1 cellular context compared by ENCODE assay signal in genomic region chr15:85407421-85408269, GRCh38.
TF ChIP-seq lines count a peak whose summit lies in the region.

No MANE protein-coding gene starts in this region.

TF ChIP-seq in GM12878, 131 proteins besides CTCF, POLR2A, EP300 and RAD21 (continued from another document):
- TF ChIP-seq MEF2A (IDR thresholded peaks at IDR 0.05; ENCODE audit: insufficient read depth, low read depth, low read length) (peak; percentile 91), CBFB (IDR thresholded peaks at IDR 0.05; ENCODE audit: low read depth) (peak; percentile 88), EED (IDR thresholded peaks at IDR 0.05; ENCODE audit: low read depth) (peak; percentile 86), CBX5 (IDR thresholded peaks at IDR 0.05; ENCODE audit: low read depth) (0 out of 2 replicates have a peak, but pooled peaks have one; percentile 37), MTA3 (IDR thresholded peaks at IDR 0.05; ENCODE audit: borderline replicate concordance, low read length) (peak; percentile 89; the same call in 1 of the 2 replicates), SUPT20H (IDR thresholded peaks at IDR 0.05; ENCODE audit: borderline replicate concordance, control insufficient read depth, low read depth, low read length) (no peak), MYC (IDR thresholded peaks at IDR 0.05; ENCODE audit: insufficient read depth, insufficient read length, insufficient replicate concordance, low read length, severe bottlenecking) (no peak), ETV6 (conservative IDR thresholded peaks at IDR 0.05 in 1 of 2, IDR thresholded peaks at IDR 0.05 in 1 of 2; ENCODE audit: borderline replicate concordance in 1 of 2, low read depth in 1 of 2) (peak in 1 of 2 experiments; percentile 98; a peak in 2 of 4 replicates), TCF12 (IDR thresholded peaks at IDR 0.05; ENCODE audit: low read depth, low read length) (0 out of 2 replicates have a peak, but pooled peaks have one; percentile 5), IKZF2 (IDR thresholded peaks at IDR 0.05) (peak; percentile 66 to 71; a peak in 3 of 4 replicates), CREM (IDR thresholded peaks at IDR 0.05; ENCODE audit: low read depth) (peak; percentile 52; the same call in 1 of the 2 replicates), RUNX3 (IDR thresholded peaks at IDR 0.05; ENCODE audit: low read length) (peak; percentile 92), FOXM1 (IDR thresholded peaks at IDR 0.05; ENCODE audit: low read depth, low read length) (peak; percentile 84; the same call in 1 of the 2 replicates), SP1 (IDR thresholded peaks at IDR 0.05; ENCODE audit: low read depth, low read length) (no peak), ZBED1 (IDR thresholded peaks at IDR 0.05; ENCODE audit: borderline replicate concordance) (peak; percentile 75; the same call in 1 of the 2 replicates), MEF2B (IDR thresholded peaks at IDR 0.05; ENCODE audit: partially characterized antibody, poor library complexity, severe bottlenecking) (peak; percentile 93), IRF4 (IDR thresholded peaks at IDR 0.05; ENCODE audit: low read depth, low read length) (peak; percentile 66), NR2F1 (conservative IDR thresholded peaks at IDR 0.05) (0 out of 2 replicates have a peak, but pooled peaks have one; percentile 35), GABPA (IDR thresholded peaks at IDR 0.05; ENCODE audit: low read depth) (peak; percentile 59; the same call in 1 of the 2 replicates), ZBTB33 (IDR thresholded peaks at IDR 0.05) (no peak), MTA2 (IDR thresholded peaks at IDR 0.05; ENCODE audit: low read depth) (no peak), EGR1 (IDR thresholded peaks at IDR 0.05; ENCODE audit: borderline replicate concordance in 1 of 2, low read depth in 2 of 2, low read length in 2 of 2) (no peak), ATF7 (IDR thresholded peaks at IDR 0.05; ENCODE audit: low read depth) (peak; percentile 94), POU2F2 (IDR thresholded peaks at IDR 0.05; ENCODE audit: borderline replicate concordance, low read depth, low read length) (no peak), FOXK2 (IDR thresholded peaks at IDR 0.05) (no peak), BCL3 (IDR thresholded peaks at IDR 0.05; ENCODE audit: borderline replicate concordance, insufficient read depth, low read depth, low read length, poor library complexity, severe bottlenecking) (peak; percentile 30), CEBPB (IDR thresholded peaks at IDR 0.05; ENCODE audit: borderline replicate concordance in 1 of 2, low read depth in 2 of 2, low read length in 2 of 2) (peak in 1 of 2 experiments; percentile 72; a peak in 1 of 4 replicates), ZBTB11 (CRISPR knock-in tag; IDR thresholded peaks at IDR 0.05) (no peak), MYB (IDR thresholded peaks at IDR 0.05; ENCODE audit: borderline replicate concordance, low read depth, low read length) (no peak), BHLHE40 (IDR thresholded peaks at IDR 0.05; ENCODE audit: borderline replicate concordance in 1 of 2, low read depth in 2 of 2, low read length in 1 of 2) (peak in 1 of 2 experiments; percentile 26; a peak in 1 of 4 replicates), ATF2 (IDR thresholded peaks at IDR 0.05; ENCODE audit: low read length) (peak; percentile 94), CHD4 (IDR thresholded peaks at IDR 0.05) (no peak), PML (IDR thresholded peaks at IDR 0.05; ENCODE audit: low read length) (0 out of 2 replicates have a peak, but pooled peaks have one; percentile 43), IRF3 (IDR thresholded peaks at IDR 0.05) (no peak), BCL11A (IDR thresholded peaks at IDR 0.05; ENCODE audit: low read depth, low read length) (peak; percentile 83), SMC3 (IDR thresholded peaks at IDR 0.05; ENCODE audit: borderline replicate concordance, low read length) (no peak), IKZF1 (conservative IDR thresholded peaks at IDR 0.05) (peak; percentile 82)
